Comparison of ENCODE assay signal across 10 cellular contexts in the genomic region with DNA sequence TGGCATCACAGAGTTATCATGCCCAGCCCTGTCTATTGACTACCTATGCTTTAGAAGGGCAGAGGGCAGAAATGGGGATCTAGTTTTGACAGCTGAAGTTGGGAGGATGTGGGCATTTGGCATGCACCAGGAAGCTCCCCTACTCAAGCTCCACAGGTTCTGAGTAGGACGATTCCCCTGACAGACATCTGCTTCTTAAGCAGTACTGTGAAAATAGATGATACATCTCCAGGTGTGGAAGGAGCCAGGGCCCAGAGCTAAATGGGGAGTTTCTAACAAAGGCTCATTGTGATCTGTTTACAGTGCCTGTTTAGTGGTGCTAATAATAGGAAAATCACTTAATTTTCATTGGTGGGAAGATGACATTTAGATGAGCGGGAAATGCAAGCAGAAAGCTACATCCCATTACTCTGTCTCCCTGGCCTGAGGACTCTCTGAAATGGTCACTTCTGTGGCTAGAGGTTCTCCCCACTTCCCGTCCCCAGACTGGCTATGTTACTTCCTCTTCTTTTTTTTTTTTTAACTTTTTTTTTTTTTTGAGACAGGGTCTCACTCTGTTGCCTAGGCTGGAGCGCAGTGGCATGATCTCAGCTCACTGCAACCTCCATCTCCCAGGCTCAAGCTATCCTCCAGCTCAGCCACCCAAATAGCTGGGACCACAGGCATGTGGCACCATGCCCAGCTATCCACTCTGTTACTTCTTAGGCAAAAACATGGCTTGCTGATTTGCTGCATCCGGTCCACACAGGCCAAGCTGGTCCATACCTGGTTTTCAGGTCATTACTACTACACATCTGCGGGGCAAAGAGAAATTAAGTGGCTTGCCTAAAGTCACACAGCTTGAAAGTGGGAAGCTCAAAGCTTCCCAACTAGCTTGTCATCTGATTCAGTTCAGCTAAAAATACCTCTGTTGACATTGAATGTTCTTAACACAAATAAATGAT. TPM values are rescaled to one million over a fixed set of nuclear protein-coding genes. Genes with fewer than 3 reads are reported as not detected.
DNase-seq lines count a peak whose midpoint lies in the region; ATAC-seq, FAIRE-seq and TF ChIP-seq lines count a peak whose summit lies in the region.
"Had no signal": no experiment of that assay in that cellular context is flagged by ENCODE, and none has a peak within 500 bp of the region (broad histone marks: within the 10 kb centered on the region; RNA-seq: fewer than 3 reads in every experiment).

No MANE protein-coding gene starts in this region.

- no peak overlapping the region for H3K4me3 ChIP-seq in BE2C (ENCODE audit: low read depth, low read length)

- H3K4me1 ChIP-seq in BE2C (peaks cover 3% of the 10 kb centered on the region; the same call in 1 of the 2 replicates), foreskin keratinocyte (peaks cover 5% of the 10 kb centered on the region)

- FAIRE-seq in H54 (lab: Jason Lieb, UNC) = peak; percentile 58

- TF ChIP-seq POLR2A in H54 (IDR thresholded peaks at IDR 0.05; ENCODE audit: low read depth, low read length) = no peak

- peak; percentile 86 for ATAC-seq in foreskin keratinocyte
- no peak for ATAC-seq in GM19467 (IDR thresholded peaks at IDR 0.05; ENCODE audit: unreplicated experiment)

- peak; percentile 17 for DNase-seq in BE2C
- peak; percentile 48 for DNase-seq in H54 (ENCODE audit: insufficient read length, low spot score)
- peak; percentile 89 for DNase-seq in RPMI8226
- DNase-seq in foreskin keratinocyte = peak; percentile 60 to 74
- DNase-seq in nucleus accumbens (lab: John Stamatoyannopoulos, UW) = no peak
- DNase-seq in NCI-H345 treated with DMSO at 0.1 percent for 48 hours (lab: John Stamatoyannopoulos, UW; ENCODE audit: unreplicated experiment) = no peak
- DNase-seq in NCI-H2081 (lab: John Stamatoyannopoulos, UW) = no peak
- DNase-seq: amygdala, NCI-H510A had no signal

- H3K27me3 ChIP-seq in BE2C (no peaks in the 10 kb centered on the region), foreskin keratinocyte (no peaks in the 10 kb centered on the region)

- H3K36me3 ChIP-seq in BE2C = no peaks in the 10 kb centered on the region

- H3K27ac ChIP-seq in foreskin keratinocyte = no peak overlapping the region

- no peak for TF ChIP-seq CTCF in BE2C (IDR thresholded peaks at IDR 0.05; ENCODE audit: low read depth, low read length)
- no peak for TF ChIP-seq CTCF in foreskin keratinocyte (conservative IDR thresholded peaks at IDR 0.05)

- H3K9me3 ChIP-seq in BE2C = no peaks in the 10 kb centered on the region

RNA-seq across cellular contexts. Expression of a gene that starts 23.2 kb away (rescaled TPM):
- polyA plus RNA-seq in BE2C (2012; ENCODE audit: insufficient read depth, insufficient read length, low read depth) = 10.1 TPM
- 0.65 and 0.78 TPM in 2 replicates for total RNA-seq in foreskin keratinocyte
- 0.49 and 1.2 TPM in 2 replicates for polyA plus RNA-seq in foreskin keratinocyte

Comparison
In these comparisons a context has a peak if more than half of its experiments do, and no peak if none do; other contexts are left out.
1. DNase-seq: peak in BE2C (single experiment), H54 (single experiment), RPMI8226 (single experiment) and foreskin keratinocyte (2 of 2); none in nucleus accumbens (0 of 56), NCI-H345 treated with DMSO at 0.1 percent for 48 hours (single experiment) and NCI-H2081 (0 of 2).